ENCODE assay signal across 8 cellular contexts in the genomic region with DNA sequence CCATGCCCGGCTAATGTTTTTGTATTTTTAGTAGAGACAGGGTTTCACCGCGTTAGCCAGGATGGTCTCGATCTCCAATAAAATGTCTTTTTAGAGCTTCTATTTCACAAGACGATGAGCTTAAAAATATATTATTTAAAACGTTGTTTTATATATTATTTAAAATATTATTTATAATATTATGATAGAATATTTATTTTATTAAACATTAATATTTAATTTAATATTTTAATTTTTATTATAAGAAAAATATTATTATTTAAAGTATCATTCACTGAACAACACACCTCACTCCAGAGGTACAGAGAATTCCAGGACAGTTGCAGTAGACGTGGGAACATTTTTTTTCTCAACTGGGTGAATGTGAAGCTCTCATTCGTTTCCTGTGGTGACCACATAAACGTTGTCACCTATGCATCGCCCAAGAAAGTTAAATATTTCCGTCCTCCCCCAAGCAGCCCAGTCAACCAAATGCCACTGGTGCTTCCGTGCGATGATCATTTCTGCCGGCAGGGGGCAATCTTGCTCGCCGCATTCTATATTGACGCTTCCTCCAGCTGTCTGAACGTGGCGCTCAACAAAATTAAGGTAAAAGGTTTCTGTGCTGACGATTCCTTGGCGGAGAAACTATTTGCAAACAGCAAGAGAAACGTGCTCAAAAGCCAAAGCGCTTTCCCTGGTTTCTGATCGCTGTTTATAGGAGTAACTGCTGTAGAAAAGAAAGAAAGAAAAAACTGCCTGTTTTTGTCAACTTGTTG. TPM values are rescaled to one million over a fixed set of nuclear protein-coding genes. Genes with fewer than 3 reads are reported as not detected.
DNase-seq lines count a peak whose midpoint lies in the region; ATAC-seq, FAIRE-seq and TF ChIP-seq lines count a peak whose summit lies in the region.

No MANE protein-coding gene starts in this region.

- peaks cover 6% of the 10 kb centered on the region for H3K4me1 ChIP-seq in keratinocyte (ENCODE audit: control insufficient read depth, extremely low read depth, insufficient read depth, low read length)

- peak overlapping the region; percentile 76 for H3K4me2 ChIP-seq in keratinocyte (ENCODE audit: control insufficient read depth, extremely low read depth, insufficient read depth, low read depth, low read length)

- H3K4me3 ChIP-seq in keratinocyte (ENCODE audit: control insufficient read depth in 2 of 3, extremely low read depth in 1 of 3, insufficient read depth in 2 of 3, low read depth in 1 of 3, low read length in 3 of 3), result peak overlapping the region in 2 of 3 experiments; percentile 38 to 40

- TF ChIP-seq CTCF in activated B cell treated with CpG ODN at 0.5 μM for 24 hours (IDR thresholded peaks at IDR 0.05) (peak; percentile 96), keratinocyte (optimal IDR thresholded peaks at IDR 0.05 in 1 of 3, IDR thresholded peaks at IDR 0.05 in 1 of 3, conservative IDR thresholded peaks at IDR 0.05 in 1 of 3; ENCODE audit: extremely low read depth in 1 of 3, insufficient read depth in 2 of 3, low read length in 3 of 3) (peak; percentile 86 to 97 (median 94))

- ATAC-seq in HG03039 (IDR thresholded peaks at IDR 0.05; ENCODE audit: unreplicated experiment), result peak; percentile 71
- ATAC-seq in activated B cell treated with CpG ODN at 0.5 μM for 24 hours (ENCODE audit: low read depth), result peak; percentile 93

- H3K4me1 Mint-ChIP-seq in activated B cell treated with CpG ODN at 0.5 μM for 24 hours, result peaks cover 6% of the 10 kb centered on the region

- no peaks in the 10 kb centered on the region for H4K20me1 ChIP-seq in keratinocyte (ENCODE audit: control insufficient read depth, extremely low read depth, insufficient read depth, low read length)

- intact Hi-C loops in activated B cell treated with CpG ODN at 0.5 μM for 24 hours (cut with micrococcal nuclease), result loop anchor here (1.0 kb wide), 2 partner anchors 151 to 325 kb away; no protein-coding TSS in a partner anchor

- peak overlapping the region; percentile 60 for H3K4me3 Mint-ChIP-seq in activated B cell treated with CpG ODN at 0.5 μM for 24 hours

- no peak overlapping the region for H3K27ac ChIP-seq in caudate nucleus (ENCODE audit: low read depth, low read length)
- H3K27ac ChIP-seq in keratinocyte (ENCODE audit: control insufficient read depth, insufficient read depth, low read length), result no peak overlapping the region

- no peaks in the 10 kb centered on the region for H3K27me3 Mint-ChIP-seq in activated B cell treated with CpG ODN at 0.5 μM for 24 hours

- H3K36me3 ChIP-seq in keratinocyte (ENCODE audit: control insufficient read depth in 2 of 2, extremely low read depth in 1 of 2, insufficient read depth in 2 of 2, low read length in 2 of 2), result no peaks in the 10 kb centered on the region

- H3K36me3 Mint-ChIP-seq in activated B cell treated with CpG ODN at 0.5 μM for 24 hours (ENCODE audit: low read depth), result no peaks in the 10 kb centered on the region

- no peak overlapping the region for H3K27ac Mint-ChIP-seq in activated B cell treated with CpG ODN at 0.5 μM for 24 hours

- no peaks in the 10 kb centered on the region for H3K9me1 ChIP-seq in keratinocyte (ENCODE audit: control insufficient read depth, extremely low read depth, insufficient read depth, low read length)

- H3K9ac ChIP-seq in keratinocyte (ENCODE audit: control insufficient read depth, extremely low read depth, insufficient read depth, low read length), result no peak overlapping the region

- H3K9me3 ChIP-seq in keratinocyte (ENCODE audit: control insufficient read depth, low read depth, low read length), result no peaks in the 10 kb centered on the region

- DNase-seq in NCI-H510A treated with DMSO at 0.1 percent for 48 hours (lab: John Stamatoyannopoulos, UW) (peak; percentile 70), NCI-H510A (lab: John Stamatoyannopoulos, UW) (no peak), NCI-H2196 treated with DMSO at 0.1 percent for 48 hours (lab: John Stamatoyannopoulos, UW; ENCODE audit: unreplicated experiment) (peak; percentile 5), activated B cell treated with CpG ODN at 0.5 μM for 24 hours (peak; percentile 77), caudate nucleus (lab: John Stamatoyannopoulos, UW) (peak in 59 of 61 donors; percentile 5 to 91 (median 56)), keratinocyte (ENCODE audit: low read depth, low spot score) (peak; percentile 21)
- DNase-seq in stimulated activated CD4-positive, alpha-beta T cell treated with anti-CD3 and anti-CD28 coated beads, Interleukin-1b, Interleukin-23, amount 100 ng/mL, for 24 hours (ENCODE audit: low read depth in 4 of 4, low spot score in 1 of 4), result peak; percentile 72 to 85 (median 77)

- H3K9me3 Mint-ChIP-seq in activated B cell treated with CpG ODN at 0.5 μM for 24 hours, result no peaks in the 10 kb centered on the region

- peak overlapping the region; percentile 66 for H2AFZ ChIP-seq in keratinocyte (ENCODE audit: control insufficient read depth, low read length)

- POLR2A ChIA-PET in activated B cell treated with CpG ODN at 0.5 μM for 24 hours (lab: Charles Lee), result interaction anchor here (1.0 kb wide), 1 partner anchor 151 kb away, joined by 3 read pairs; no protein-coding TSS in a partner anchor

- no peaks in the 10 kb centered on the region for H3K79me2 ChIP-seq in keratinocyte (ENCODE audit: control insufficient read depth, insufficient read depth, low read length)

- CTCF ChIA-PET in activated B cell treated with CpG ODN at 0.5 μM for 24 hours (lab: Charles Lee), result interaction anchor here (0.8 to 7.6 kb wide), 19 partner anchors 9 to 420 kb away, joined by 3 to 156 read pairs (median 4); partner anchors contain the start of gene GINS3

- no peak for FAIRE-seq in keratinocyte (lab: Jason Lieb, UNC)

- dilution Hi-C loops in keratinocyte (cut with MboI; ENCODE audit: extremely low pct_ligation_motif_present, low sequenced_read_pairs), result loop anchor here (10.0 kb wide), 1 partner anchor 118 kb away; no protein-coding TSS in a partner anchor

- H3K27me3 ChIP-seq in keratinocyte (ENCODE audit: control insufficient read depth, extremely low read depth, insufficient read depth, low read length), result no peaks in the 10 kb centered on the region

RNA-seq across cellular contexts. Expression of gene PRSS54, which starts 41.7 kb away (rescaled TPM):
- not detected in 2 replicates for total RNA-seq in activated B cell treated with CpG ODN at 0.5 μM for 24 hours
- not detected in 3 replicates for polyA plus RNA-seq in keratinocyte
- not detected for polyA plus RNA-seq in keratinocyte (2011; ENCODE audit: low read depth)
- polyA plus RNA-seq in keratinocyte (2011; cell fraction: cytosol; rRNA removed), result not detected in 2 replicates
- not detected in 2 replicates for polyA plus RNA-seq in keratinocyte (2011; cell fraction: nucleus; rRNA removed)
- polyA plus RNA-seq in keratinocyte (2012; ENCODE audit: low replicate concordance), result not detected in 2 replicates
- 0.49 TPM in 1 of 3 replicates, not detected in the others for polyA minus RNA-seq in keratinocyte
- polyA minus RNA-seq in keratinocyte (2011; cell fraction: cytosol; rRNA and poly(A)+ RNA removed), result not detected
- polyA minus RNA-seq in keratinocyte (2011; cell fraction: nucleus; rRNA and poly(A)+ RNA removed), result not detected in 2 replicates

RNA-seq across cellular contexts. Expression of gene GINS3, which starts 55.8 kb away (rescaled TPM):
- 5.3 and 6.9 TPM in 2 replicates for total RNA-seq in activated B cell treated with CpG ODN at 0.5 μM for 24 hours
- 8.5 to 11.3 TPM (median 10.1 TPM) in 3 replicates for polyA plus RNA-seq in keratinocyte
- 2.2 TPM for polyA plus RNA-seq in keratinocyte (2011; ENCODE audit: low read depth)
- 6.5 and 10.0 TPM in 2 replicates for polyA plus RNA-seq in keratinocyte (2011; cell fraction: cytosol; rRNA removed)
- 9.5 and 11.4 TPM in 2 replicates for polyA plus RNA-seq in keratinocyte (2011; cell fraction: nucleus; rRNA removed)
- polyA plus RNA-seq in keratinocyte (2012; ENCODE audit: low replicate concordance), result 2.2 and 7.3 TPM in 2 replicates
- 6.3 to 7.3 TPM (median 6.5 TPM) in 3 replicates for polyA minus RNA-seq in keratinocyte
- 4.8 TPM for polyA minus RNA-seq in keratinocyte (2011; cell fraction: cytosol; rRNA and poly(A)+ RNA removed)
- polyA minus RNA-seq in keratinocyte (2011; cell fraction: nucleus; rRNA and poly(A)+ RNA removed), result 3.7 and 5.4 TPM in 2 replicates
